ENCODE assay signal across 34 cellular contexts in the genomic region with DNA sequence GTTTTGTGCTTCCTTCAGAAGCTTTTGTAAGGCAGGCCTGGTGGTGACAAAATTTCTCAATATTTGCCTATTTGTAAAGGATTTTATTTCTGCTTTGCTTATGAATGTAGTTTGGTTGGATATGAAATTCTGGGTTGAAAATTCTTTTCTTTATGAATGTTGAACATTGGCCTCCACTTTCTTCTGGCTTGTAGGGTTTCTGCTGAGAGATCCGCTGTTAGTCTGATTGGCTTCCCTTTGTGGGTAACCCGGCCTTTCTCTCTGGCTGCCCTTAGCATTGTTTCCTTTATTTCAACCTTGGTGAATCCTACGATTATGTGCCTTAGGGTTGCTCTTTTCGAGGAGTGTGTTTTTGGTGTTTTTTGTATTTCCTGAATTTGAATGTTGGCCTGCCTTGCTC. TPM values are rescaled to one million over a fixed set of nuclear protein-coding genes. Genes with fewer than 3 reads are reported as not detected.
DNase-seq lines count a peak whose midpoint lies in the region; ATAC-seq, FAIRE-seq and TF ChIP-seq lines count a peak whose summit lies in the region.
"Had no signal": no experiment of that assay in that cellular context is flagged by ENCODE, and none has a peak within 500 bp of the region (broad histone marks: within the 10 kb centered on the region; RNA-seq: fewer than 3 reads in every experiment).

No MANE protein-coding gene starts in this region.

- CTCF ChIA-PET in HepG2 (lab: Yijun Ruan, JAX; ENCODE audit: low intra/inter-chr PET ratio, low total read pairs) (no interaction called here), Caco-2 (lab: Charles Lee) (no interaction called here), WTC11 (lab: Charles Lee) (no interaction called here)

- H2AFZ ChIP-seq in HepG2 (ENCODE audit: low read length): no peak overlapping the region

- intact Hi-C loops in HepG2 (cut with micrococcal nuclease; ENCODE audit: unreplicated experiment) (no loop called here), right lobe of liver (cut with DNase I) (no loop called here), Caco-2 (cut with micrococcal nuclease; ENCODE audit: unreplicated experiment) (no loop called here)

- no peak overlapping the region for H3K4me3 Mint-ChIP-seq in Caco-2 (ENCODE audit: unreplicated experiment)
- no peak overlapping the region for H3K4me3 Mint-ChIP-seq in WTC11
- H3K4me3 Mint-ChIP-seq: B cell; CD14-positive monocyte; CD4-positive, alpha-beta memory T cell; CD4-positive, alpha-beta T cell; CD4-positive, CD25-positive, alpha-beta regulatory T cell; CD8-positive, alpha-beta memory T cell; CD8-positive, alpha-beta T cell had no signal

- H3K27ac Mint-ChIP-seq in Caco-2 (ENCODE audit: unreplicated experiment): peak overlapping the region; percentile 9
- no peak overlapping the region for H3K27ac Mint-ChIP-seq in WTC11
- H3K27ac Mint-ChIP-seq: B cell; CD14-positive monocyte; CD4-positive, alpha-beta memory T cell; CD4-positive, alpha-beta T cell; CD4-positive, CD25-positive, alpha-beta regulatory T cell; CD8-positive, alpha-beta memory T cell; CD8-positive, alpha-beta T cell had no signal

- TF ChIP-seq POLR2A in HepG2 (IDR thresholded peaks at IDR 0.05; ENCODE audit: insufficient read depth in 1 of 2, low read depth in 2 of 2, low read length in 2 of 2) (no peak), right lobe of liver (IDR thresholded peaks at IDR 0.05) (no peak)

- 95% methylated on average over 4 of the region's 4 CpGs for WGBS in HepG2 (ENCODE audit: low lambda C conversion rate)
- WGBS in right lobe of liver (ENCODE audit: insufficient coverage, low coverage, low lambda C conversion rate, missing lambda C conversion rate): 87% methylated on average over 4 of the region's 4 CpGs

- H3K9me3 ChIP-seq in HepG2 (ENCODE audit: low read length): peaks cover 33% of the 10 kb centered on the region
- H3K9me3 ChIP-seq in right lobe of liver: no peaks in the 10 kb centered on the region
- peaks cover 18% of the 10 kb centered on the region for H3K9me3 ChIP-seq in Caco-2
- H3K9me3 ChIP-seq: BE2C had no signal

- no peak for TF ChIP-seq EP300 in HepG2 (IDR thresholded peaks at IDR 0.05; ENCODE audit: low read depth in 2 of 2, low read length in 2 of 2)
- TF ChIP-seq EP300 in HepG2 (CRISPR knock-in tag; IDR thresholded peaks at IDR 0.05; ENCODE audit: borderline replicate concordance): no peak

- no peak overlapping the region for H3K4me2 ChIP-seq in HepG2 (ENCODE audit: low read depth, low read length)
- H3K4me2 ChIP-seq: A549; BLaER1; BLaER1 treated with 17β-estradiol and CSF1 and Interleukin-3, amounts not matched to agents 10 nM and 100 nM had no signal

- H3K79me2 ChIP-seq in HepG2 (ENCODE audit: insufficient read depth, low read length): no peaks in the 10 kb centered on the region

- BruUV-seq in HepG2 (replicated peaks; lab: Mats Ljungman, UMichigan) (no TSS peak), Caco-2 (replicated peaks; lab: Mats Ljungman, UMichigan) (no TSS peak)

- H3K27ac ChIP-seq in HepG2 (ENCODE audit: extremely low read length, insufficient read depth, low read length): no peak overlapping the region
- no peak overlapping the region for H3K27ac ChIP-seq in right lobe of liver
- H3K27ac ChIP-seq: 22Rv1; A549; BLaER1; BLaER1 treated with 17β-estradiol and CSF1 and Interleukin-3, amounts not matched to agents 10 nM and 100 nM; C4-2B had no signal

- H3K36me3 Mint-ChIP-seq in Caco-2 (ENCODE audit: insufficient read depth, unreplicated experiment) (peaks cover 8% of the 10 kb centered on the region), WTC11 (peaks cover 36% of the 10 kb centered on the region)

- H3K4me3 ChIP-seq in HepG2 (replicated peaks in 1 of 3; ENCODE audit: insufficient read depth in 1 of 3, low read depth in 2 of 3, low read length in 3 of 3) (no peak overlapping the region), right lobe of liver (no peak overlapping the region), Caco-2 (ENCODE audit: low read depth, low read length) (no peak overlapping the region)
- H3K4me3 ChIP-seq: A549; BLaER1; BLaER1 treated with 17β-estradiol and CSF1 and Interleukin-3, amounts not matched to agents 10 nM and 100 nM had no signal

- DNase-seq in HepG2 (ENCODE audit: low spot score) (no peak), right lobe of liver (no peak), Caco-2 (no peak), WTC11 (ENCODE audit: low spot score) (no peak), putamen (ENCODE audit: low spot score) (no peak)
- DNase-seq in effector CD8-positive, alpha-beta T cell (lab: John Stamatoyannopoulos, UW): no peak
- DNase-seq: 8988T; ACHN; AML-193; BE2C; C1 segment of cervical spinal cord; Calu3; CD4-positive, alpha-beta memory T cell; CD4-positive, alpha-beta T cell; CD4-positive, CD25-positive, alpha-beta regulatory T cell; CD8-positive, alpha-beta memory T cell; CD8-positive, alpha-beta T cell; COR-L47; DMS 273 treated with DMSO at 0.1 percent for 48 hours; DMS153; DMS53; DMS79; DMS79 treated with DMSO at 0.1 percent for 48 hours; DND-41; EL had no signal

- H3K27me3 Mint-ChIP-seq in Caco-2 (ENCODE audit: insufficient read depth, unreplicated experiment) (no peaks in the 10 kb centered on the region), WTC11 (ENCODE audit: low read depth) (no peaks in the 10 kb centered on the region)
- H3K27me3 Mint-ChIP-seq: B cell; CD4-positive, alpha-beta memory T cell; CD4-positive, alpha-beta T cell; CD4-positive, CD25-positive, alpha-beta regulatory T cell; CD8-positive, alpha-beta memory T cell had no signal

- H3K4me1 ChIP-seq in HepG2 (ENCODE audit: insufficient read depth, low read length): peaks cover 20% of the 10 kb centered on the region
- peaks cover 0 to 5% (median 0%) of the 10 kb centered on the region in 4 donors for H3K4me1 ChIP-seq in right lobe of liver
- no peaks in the 10 kb centered on the region for H3K4me1 ChIP-seq in Caco-2
- H3K4me1 ChIP-seq: A549; BE2C; BLaER1; BLaER1 treated with 17β-estradiol and CSF1 and Interleukin-3, amounts not matched to agents 10 nM and 100 nM had no signal

- H4K20me1 ChIP-seq in HepG2 (ENCODE audit: insufficient read depth, low read length): no peaks in the 10 kb centered on the region
- H4K20me1 ChIP-seq: BLaER1; BLaER1 treated with 17β-estradiol and CSF1 and Interleukin-3, amounts not matched to agents 10 nM and 100 nM had no signal

- in situ Hi-C loops in HepG2 (cut with HindIII; ENCODE audit: extremely low pct_ligation_motif_present, low pct_unique_long_range_greater_than_20kb): no loop called here

- H3K36me3 ChIP-seq in HepG2 (replicated peaks in 1 of 2; ENCODE audit: control insufficient read depth in 1 of 2, insufficient read depth in 2 of 2, low read length in 2 of 2): peaks cover 4 to 10% of the 10 kb centered on the region in 2 experiments; a peak in 3 of 5 replicates
- no peaks in the 10 kb centered on the region for H3K36me3 ChIP-seq in right lobe of liver
- no peaks in the 10 kb centered on the region for H3K36me3 ChIP-seq in Caco-2 (ENCODE audit: control insufficient read depth, insufficient read depth, low read length)
- H3K36me3 ChIP-seq: BE2C had no signal

- POLR2A ChIA-PET in HepG2 (lab: Yijun Ruan, JAX) (no interaction called here), Caco-2 (lab: Charles Lee) (no interaction called here), WTC11 (lab: Charles Lee) (no interaction called here)

- H3K27me3 ChIP-seq in HepG2 (ENCODE audit: control insufficient read depth in 1 of 2, insufficient read depth in 2 of 2, low read length in 2 of 2) (no peaks in the 10 kb centered on the region), right lobe of liver (no peaks in the 10 kb centered on the region), Caco-2 (replicated peaks; ENCODE audit: control insufficient read depth, insufficient read depth, low read length) (no peaks in the 10 kb centered on the region)
- H3K27me3 ChIP-seq: BE2C; BLaER1; BLaER1 treated with 17β-estradiol and CSF1 and Interleukin-3, amounts not matched to agents 10 nM and 100 nM had no signal

- no peak overlapping the region for H3K9ac ChIP-seq in HepG2 (ENCODE audit: insufficient read depth, low read depth, low read length)
- H3K9ac ChIP-seq: BLaER1; BLaER1 treated with 17β-estradiol and CSF1 and Interleukin-3, amounts not matched to agents 10 nM and 100 nM had no signal

- no peak for FAIRE-seq in HepG2 (lab: Jason Lieb, UNC)
- FAIRE-seq: A204.1, A549, D721Med had no signal

- TF ChIP-seq RAD21 in HepG2 (CRISPR knock-in tag; IDR thresholded peaks at IDR 0.05): no peak

- H3K4me1 Mint-ChIP-seq in Caco-2 (ENCODE audit: low read depth, unreplicated experiment) (peaks cover 14% of the 10 kb centered on the region), WTC11 (no peaks in the 10 kb centered on the region)
- H3K4me1 Mint-ChIP-seq: CD14-positive monocyte had no signal

- H3K9me3 Mint-ChIP-seq in Caco-2 (ENCODE audit: unreplicated experiment) (peaks cover 46% of the 10 kb centered on the region), WTC11 (peaks cover 59% of the 10 kb centered on the region)

- ATAC-seq in HepG2 (no peak), right lobe of liver (no peak), WTC11 (no peak)
- ATAC-seq: A549; CD8-positive, alpha-beta T cell had no signal

- TF ChIP-seq CTCF in HepG2 (CRISPR knock-in tag; IDR thresholded peaks at IDR 0.05) (no peak), right lobe of liver (IDR thresholded peaks at IDR 0.05) (no peak), Caco-2 (IDR thresholded peaks at IDR 0.05; ENCODE audit: insufficient read depth in 1 of 2, low read depth in 1 of 2, low read length in 1 of 2, severe bottlenecking in 1 of 2, unreplicated experiment in 1 of 2) (no peak), WTC11 (IDR thresholded peaks at IDR 0.05) (no peak)

RNA-seq across cellular contexts. Expression of gene NUBPL, which starts 58.2 kb away (rescaled TPM):
- total RNA-seq in HepG2 (2016; rRNA removed; fragmentation: Illumina TruSeq; extraction: Trizol) (44.1 and 67.1 TPM in 2 replicates), right lobe of liver (1 to 10 TPM; 6.3 to 9.5 (median 7.2) TPM), Caco-2 (2022) (12.5 and 13.9 TPM in 2 replicates), WTC11 (2021) (11.6 to 15.5 TPM (median 14.2 TPM) in 3 replicates)
- 2.8 and 3.6 TPM in 2 replicates for total RNA-seq in HepG2 (2016; cell fraction: cytosol; rRNA removed; fragmentation: Illumina TruSeq; extraction: Trizol; ENCODE audit: low read depth)
- total RNA-seq in HepG2 (2016; cell fraction: insoluble cytoplasmic fraction; rRNA removed; fragmentation: Illumina TruSeq; extraction: Trizol): 46.0 and 66.8 TPM in 2 replicates
- total RNA-seq in HepG2 (2016; cell fraction: membrane; rRNA removed; fragmentation: Illumina TruSeq; extraction: Trizol): 11.2 and 11.4 TPM in 2 replicates
- 89.2 and 90.0 TPM in 2 replicates for total RNA-seq in HepG2 (2016; cell fraction: nucleus; rRNA removed; fragmentation: Illumina TruSeq; extraction: Trizol)
- 15.8 and 21.3 TPM in 2 replicates for polyA plus RNA-seq in HepG2 (2011; rRNA removed)
- 8.7 and 14.2 TPM in 2 replicates for polyA plus RNA-seq in HepG2 (2011; cell fraction: cytosol; rRNA removed)
- polyA plus RNA-seq in HepG2 (2011; cell fraction: nucleus; rRNA removed): 7.1 and 8.2 TPM in 2 replicates
- polyA plus RNA-seq in HepG2 (2012): 16.0 and 24.2 TPM in 2 replicates
- 2.0 and 2.5 TPM in 2 replicates for polyA plus RNA-seq in HepG2 (2016; cell fraction: cytosol; fragmentation: Illumina TruSeq; extraction: Trizol; ENCODE audit: low read depth)
- polyA plus RNA-seq in HepG2 (2016; cell fraction: insoluble cytoplasmic fraction; fragmentation: Illumina TruSeq; extraction: Trizol; ENCODE audit: low read depth): 46.1 and 49.1 TPM in 2 replicates
- 7.5 and 7.8 TPM in 2 replicates for polyA plus RNA-seq in HepG2 (2016; cell fraction: membrane; fragmentation: Illumina TruSeq; extraction: Trizol; ENCODE audit: low read depth)
- polyA plus RNA-seq in HepG2 (2016; cell fraction: nucleus; fragmentation: Illumina TruSeq; extraction: Trizol; ENCODE audit: insufficient read depth, low read depth): 24.3 and 24.6 TPM in 2 replicates
- 3.7 and 19.6 TPM in 2 replicates for polyA minus RNA-seq in HepG2 (2011; rRNA and poly(A)+ RNA removed; ENCODE audit: low replicate concordance)
- polyA minus RNA-seq in HepG2 (2011; cell fraction: cytosol; rRNA and poly(A)+ RNA removed): 16.4 and 17.6 TPM in 2 replicates
- 89.0 and 103 TPM in 2 replicates for polyA minus RNA-seq in HepG2 (2011; cell fraction: nucleus; rRNA and poly(A)+ RNA removed)

Comparison
In these comparisons a context has a peak if more than half of its experiments do, and no peak if none do; other contexts are left out.
1. Of the 50 proteins assayed by ChIP-seq in both HepG2 and WTC11: peak only in HepG2: none; only in WTC11: none; in both: ZNF317; in neither: 49.